Comparison of ENCODE assay signal across 16 cellular contexts in the genomic region with DNA sequence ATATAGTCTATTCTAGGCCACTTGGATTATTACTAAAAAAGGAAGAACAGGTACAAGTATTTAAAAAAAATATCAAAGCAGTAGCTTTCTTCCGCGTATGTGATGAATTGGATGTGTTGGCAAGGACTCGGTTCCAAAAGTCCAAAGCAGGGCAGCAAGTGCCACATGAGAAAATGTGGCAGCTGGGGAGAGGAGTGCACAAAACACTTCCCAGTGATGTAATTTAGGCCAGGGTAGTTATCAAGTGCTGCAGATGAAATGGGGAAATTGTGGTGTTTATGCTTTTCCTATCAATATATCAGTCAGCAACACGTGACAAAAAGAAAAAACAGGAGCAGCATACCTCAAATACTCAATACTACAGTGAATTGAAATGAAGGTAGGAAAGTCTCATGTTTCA.
"Had no signal": no experiment of that assay in that cellular context is flagged by ENCODE, and none has a peak within 500 bp of the region (broad histone marks: within the 10 kb centered on the region; RNA-seq: fewer than 3 reads in every experiment).

No MANE protein-coding gene starts in this region.

- H3K36me3 ChIP-seq: cardiac muscle cell, lower lobe of right lung, prostate gland, sigmoid colon had no signal

- H3K4me1 ChIP-seq: prostate gland had no signal

- H3K27ac ChIP-seq: cardiac muscle cell, prostate gland had no signal

- H3K4me1 Mint-ChIP-seq: activated CD8-positive, alpha-beta memory T cell treated with anti-CD3 and anti-CD28 coated beads, Interleukin-2, amount 10 ng/mL, durations not matched to agents 7 days and 5 days; activated naive CD4-positive, alpha-beta T cell treated with anti-CD3 and anti-CD28 coated beads, Interleukin-2, amount 10 ng/mL, durations not matched to agents 7 days and 5 days; T-cell had no signal

- H3K4me3 Mint-ChIP-seq: activated CD8-positive, alpha-beta memory T cell treated with anti-CD3 and anti-CD28 coated beads, Interleukin-2, amount 10 ng/mL, durations not matched to agents 7 days and 5 days; activated naive CD4-positive, alpha-beta T cell treated with anti-CD3 and anti-CD28 coated beads, Interleukin-2, amount 10 ng/mL, durations not matched to agents 7 days and 5 days; activated T-cell treated with anti-CD3 and anti-CD28 coated beads, Interleukin-2, amount 50 U/mL, for 24 hours; nephron progenitor cell; T-cell; type B pancreatic cell had no signal

- H3K27me3 Mint-ChIP-seq: type B pancreatic cell had no signal

- H3K27ac Mint-ChIP-seq: activated CD8-positive, alpha-beta memory T cell treated with anti-CD3 and anti-CD28 coated beads, Interleukin-2, amount 10 ng/mL, durations not matched to agents 7 days and 5 days; activated naive CD4-positive, alpha-beta T cell treated with anti-CD3 and anti-CD28 coated beads, Interleukin-2, amount 10 ng/mL, durations not matched to agents 7 days and 5 days; activated T-cell treated with anti-CD3 and anti-CD28 coated beads, Interleukin-2, amount 50 U/mL, for 24 hours; nephron progenitor cell; T-cell; type B pancreatic cell had no signal

- DNase-seq: activated CD8-positive, alpha-beta memory T cell treated with anti-CD3 and anti-CD28 coated beads, Interleukin-2, amount 10 ng/mL, durations not matched to agents 7 days and 5 days; activated naive CD4-positive, alpha-beta T cell treated with anti-CD3 and anti-CD28 coated beads, Interleukin-2, amount 10 ng/mL, durations not matched to agents 7 days and 5 days; activated T-cell treated with anti-CD3 and anti-CD28 coated beads, Interleukin-2, amount 50 U/mL, for 24 hours; kidney glomerular epithelial cell; lower lobe of right lung; nephron progenitor cell; sigmoid colon; stimulated activated CD4-positive, alpha-beta T cell treated with anti-CD3 and anti-CD28 coated beads, Interleukin-12 subunit alpha, Interleukin-12 subunit beta, amount 100 ng/mL, for 4 hours; stimulated activated CD4-positive, alpha-beta T cell treated with anti-CD3 and anti-CD28 coated beads, Interleukin-2, amount 100 ng/mL, for 24 hours; T-cell; T-helper 9 cell had no signal

- H3K9me3 Mint-ChIP-seq: activated naive CD4-positive, alpha-beta T cell treated with anti-CD3 and anti-CD28 coated beads, Interleukin-2, amount 10 ng/mL, durations not matched to agents 7 days and 5 days; activated T-cell treated with anti-CD3 and anti-CD28 coated beads, Interleukin-2, amount 50 U/mL, for 24 hours; nephron progenitor cell; T-cell; type B pancreatic cell had no signal

- H3K4me3 ChIP-seq: cardiac muscle cell, lower lobe of right lung, prostate gland, sigmoid colon had no signal

- ATAC-seq: activated CD4-positive, CD25-positive, alpha-beta regulatory T cell treated with anti-CD3 and anti-CD28 coated beads, Interleukin-2, amount 50 U/mL, for 24 hours; activated CD8-positive, alpha-beta memory T cell treated with anti-CD3 and anti-CD28 coated beads, Interleukin-2, amount 10 ng/mL, durations not matched to agents 7 days and 5 days; esophagus mucosa; lower lobe of right lung; T-cell had no signal

- H3K9me3 ChIP-seq: lower lobe of right lung, prostate gland, sigmoid colon had no signal

- H3K27me3 ChIP-seq: cardiac muscle cell, sigmoid colon had no signal

- H3K36me3 Mint-ChIP-seq: activated CD8-positive, alpha-beta memory T cell treated with anti-CD3 and anti-CD28 coated beads, Interleukin-2, amount 10 ng/mL, durations not matched to agents 7 days and 5 days; activated naive CD4-positive, alpha-beta T cell treated with anti-CD3 and anti-CD28 coated beads, Interleukin-2, amount 10 ng/mL, durations not matched to agents 7 days and 5 days; T-cell had no signal
